9 cellular contexts compared by ENCODE assay signal in genomic region chr17:67559381-67559966, GRCh38.
DNase-seq lines count a peak whose midpoint lies in the region; ATAC-seq and TF ChIP-seq lines count a peak whose summit lies in the region.
"Had no signal": no experiment of that assay in that cellular context is flagged by ENCODE, and none has a peak within 500 bp of the region (broad histone marks: within the 10 kb centered on the region; RNA-seq: fewer than 3 reads in every experiment).

No MANE protein-coding gene starts in this region.

- no peak for TF ChIP-seq POLR2A in body of pancreas (IDR thresholded peaks at IDR 0.05)

- H3K27ac ChIP-seq in H9 (ENCODE audit: insufficient read length, low read depth, low read length) (no peak overlapping the region), body of pancreas (peak overlapping the region in 2 of 4 donors; percentile 19 to 47)

- H3K4me2 ChIP-seq in H9 (ENCODE audit: insufficient read depth, insufficient read length, low read length), result no peak overlapping the region

- H2BK5ac ChIP-seq in H9 (ENCODE audit: insufficient read length, low read length), result no peak overlapping the region

- no peak overlapping the region for H4K8ac ChIP-seq in H9 (replicated peaks; ENCODE audit: insufficient read length, low read depth, low read length)

- H3K4me3 Mint-ChIP-seq in H9, result no peak overlapping the region
- peak overlapping the region in 1 of 10 donors; percentile 8 for H3K4me3 Mint-ChIP-seq in naive thymus-derived CD8-positive, alpha-beta T cell
- H3K4me3 Mint-ChIP-seq: T-cell had no signal

- no peak overlapping the region for H3K18ac ChIP-seq in H9 (ENCODE audit: insufficient read length, low read depth, low read length)

- no peak overlapping the region for H3K4ac ChIP-seq in H9 (ENCODE audit: low read depth, low read length)

- POLR2A ChIA-PET in naive thymus-derived CD8-positive, alpha-beta T cell (lab: Charles Lee), result interaction anchor here (1.1 kb wide), 1 partner anchor 9 kb away, joined by 5 read pairs; no protein-coding TSS in a partner anchor

- H2AFZ ChIP-seq in H9 (ENCODE audit: low read length), result no peak overlapping the region

- no peak overlapping the region for H2AK5ac ChIP-seq in H9 (ENCODE audit: insufficient read length, low read length)

- H4K5ac ChIP-seq in H9 (ENCODE audit: insufficient read length, low read depth, low read length), result no peak overlapping the region

- H3K9me3 ChIP-seq in H9 (ENCODE audit: control insufficient read depth, low read depth, low read length) (no peaks in the 10 kb centered on the region), body of pancreas (no peaks in the 10 kb centered on the region)

- no peaks in the 10 kb centered on the region for H3K27me3 Mint-ChIP-seq in H9 (ENCODE audit: low read depth)
- peaks cover 0 to 2% (median 0%) of the 10 kb centered on the region in 5 donors for H3K27me3 Mint-ChIP-seq in naive thymus-derived CD8-positive, alpha-beta T cell
- H3K27me3 Mint-ChIP-seq: T-cell had no signal

- no peak overlapping the region for H4K91ac ChIP-seq in H9 (ENCODE audit: insufficient read length, low read depth, low read length)

- WGBS in H9 (ENCODE audit: extremely low coverage, insufficient read length, low lambda C conversion rate), result no CpG with 5 or more reads among the region's 10 CpGs
- WGBS in body of pancreas, 2 donors, result 51 to 67% methylated on average over 7 to 10 of the region's 10 CpGs

- H3K4me1 Mint-ChIP-seq in H9, result peaks cover 2 to 4% of the 10 kb centered on the region in 2 experiments; a peak in 2 of 4 replicates
- H3K4me1 Mint-ChIP-seq in naive thymus-derived CD8-positive, alpha-beta T cell, result peaks cover 6 to 25% (median 19%) of the 10 kb centered on the region in 4 donors

- no peak overlapping the region for H2BK12ac ChIP-seq in H9 (ENCODE audit: insufficient read length, low read depth, low read length)

- no peak overlapping the region for H2BK20ac ChIP-seq in H9 (ENCODE audit: low read depth, low read length, poor library complexity, severe bottlenecking)

- H3K23ac ChIP-seq in H9 (ENCODE audit: insufficient read length, low read depth, low read length), result no peak overlapping the region

- no peaks in the 10 kb centered on the region for H3K79me2 ChIP-seq in H9 (ENCODE audit: insufficient read depth, low read length)

- H3K36me3 Mint-ChIP-seq in H9 (ENCODE audit: insufficient read depth in 1 of 3, low read depth in 3 of 3), result peaks cover 8 to 18% (median 12%) of the 10 kb centered on the region in 3 experiments; a peak in 6 of 7 replicates
- peaks cover 11 to 65% (median 33%) of the 10 kb centered on the region in 3 donors for H3K36me3 Mint-ChIP-seq in naive thymus-derived CD8-positive, alpha-beta T cell

- no peaks in the 10 kb centered on the region for H3K23me2 ChIP-seq in H9 (ENCODE audit: insufficient read length, low read depth, low read length, poor library complexity, severe bottlenecking)

- no peak overlapping the region for H2BK15ac ChIP-seq in H9 (ENCODE audit: low read depth, low read length)

- intact Hi-C loops in body of pancreas (cut with DNase I), result no loop called here

- no peaks in the 10 kb centered on the region for H4K20me1 ChIP-seq in H9 (ENCODE audit: control insufficient read depth, insufficient read depth, insufficient read length)

- peak overlapping the region in 1 of 3 experiments; percentile 44; a peak in 2 of 7 replicates for H3K27ac Mint-ChIP-seq in H9
- H3K27ac Mint-ChIP-seq in naive thymus-derived CD8-positive, alpha-beta T cell, result peak overlapping the region in 8 of 10 donors; percentile 11 to 73 (median 48)

- no peaks in the 10 kb centered on the region for H3K79me1 ChIP-seq in H9 (ENCODE audit: insufficient read depth, low read depth, low read length, poor library complexity, severe bottlenecking)

- H3K4me3 ChIP-seq in body of pancreas, result no peak overlapping the region

- H2BK120ac ChIP-seq in H9 (ENCODE audit: low read depth, low read length, poor library complexity, severe bottlenecking), result no peak overlapping the region

- H3K9ac ChIP-seq in H9 (ENCODE audit: extremely low read depth, insufficient read length, low read length), result no peak overlapping the region

- no peak for ATAC-seq in body of pancreas
- no peak for ATAC-seq in naive thymus-derived CD8-positive, alpha-beta T cell
- no peak for ATAC-seq in GM18861 (IDR thresholded peaks at IDR 0.05; ENCODE audit: unreplicated experiment)
- ATAC-seq in HG03439 (IDR thresholded peaks at IDR 0.05; ENCODE audit: unreplicated experiment), result no peak
- ATAC-seq: T-cell had no signal

- DNase-seq in NCI-H82 (lab: John Stamatoyannopoulos, UW) (peak; percentile 24), NCI-H82 treated with DMSO at 0.1 percent for 48 hours (lab: John Stamatoyannopoulos, UW; ENCODE audit: unreplicated experiment) (no peak), H9 (peak; percentile 69), body of pancreas (peak in 1 of 4 donors; percentile 26), MV-4-11 (lab: John Stamatoyannopoulos, UW) (no peak)
- DNase-seq in naive thymus-derived CD8-positive, alpha-beta T cell, result no peak
- DNase-seq: T-cell had no signal

- H3K56ac ChIP-seq in H9 (ENCODE audit: insufficient read length, low read depth, low read length), result no peak overlapping the region

- H3K14ac ChIP-seq in H9 (ENCODE audit: insufficient read depth, low read length), result no peak overlapping the region

- H3T11ph ChIP-seq in H9 (ENCODE audit: low read length), result no peak overlapping the region

- TF ChIP-seq CTCF in H9 (conservative IDR thresholded peaks at IDR 0.05), result peak; percentile 75
- peak in 4 of 7 experiments; percentile 7 to 29 (median 22) for TF ChIP-seq CTCF in body of pancreas (IDR thresholded peaks at IDR 0.05)

- H3K9me3 Mint-ChIP-seq in H9, result peaks cover 0 to 3% of the 10 kb centered on the region in 2 experiments; a peak in 1 of 5 replicates
- H3K9me3 Mint-ChIP-seq in naive thymus-derived CD8-positive, alpha-beta T cell, result peaks cover 0 to 14% (median 4%) of the 10 kb centered on the region in 9 donors

- H3K27me3 ChIP-seq in H9 (ENCODE audit: insufficient read depth, low read length) (no peaks in the 10 kb centered on the region), body of pancreas (no peaks in the 10 kb centered on the region)

- no peaks in the 10 kb centered on the region for H3K36me3 ChIP-seq in body of pancreas (replicated peaks in 1 of 2; ENCODE audit: insufficient read depth in 1 of 2, low read depth in 2 of 2)

- H3K4me1 ChIP-seq in H9 (ENCODE audit: insufficient read depth, low read length) (no peaks in the 10 kb centered on the region; the same call in 1 of the 2 replicates), body of pancreas (peaks cover 12% of the 10 kb centered on the region)

Comparison
In these comparisons a context has a peak if more than half of its experiments do, and no peak if none do; other contexts are left out.
1. DNase-seq: peak in NCI-H82 (single experiment) and H9 (single experiment); none in NCI-H82 treated with DMSO at 0.1 percent for 48 hours (single experiment), naive thymus-derived CD8-positive, alpha-beta T cell (0 of 10) and MV-4-11 (single experiment).